In the genomic region with DNA sequence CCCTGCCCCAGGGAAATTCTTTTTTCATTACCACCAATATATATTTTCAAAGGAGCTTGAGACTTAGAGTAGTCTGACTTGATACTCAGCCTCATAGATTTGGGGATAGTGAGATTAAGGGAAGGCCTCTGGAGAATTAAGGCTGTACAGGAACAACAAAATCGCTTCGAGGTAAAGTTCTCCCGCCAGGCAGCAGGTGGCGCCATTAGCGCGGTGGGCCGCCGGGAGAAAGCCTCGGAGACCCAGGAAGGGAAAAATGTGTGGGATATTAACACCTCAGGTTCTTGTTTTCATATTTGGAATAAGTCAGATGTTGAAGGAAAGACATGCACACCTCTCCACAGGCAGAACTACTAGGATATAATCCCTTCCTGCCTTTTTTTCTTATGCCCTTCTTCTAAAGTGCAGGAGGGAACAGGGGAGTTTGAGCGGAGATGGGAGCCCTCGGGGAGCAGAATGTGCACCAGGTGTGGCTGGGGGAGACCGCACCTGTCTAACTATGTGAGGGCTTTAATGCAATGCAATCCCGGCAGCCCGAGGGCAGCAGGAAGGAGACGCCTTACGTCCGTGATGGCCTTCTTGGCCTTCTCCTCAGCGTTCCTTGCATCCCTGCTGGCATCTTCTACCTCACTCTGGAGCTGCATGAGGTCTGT, we compare ENCODE assay signal across 8 cellular contexts. TPM values are rescaled to one million over a fixed set of nuclear protein-coding genes. Genes with fewer than 3 reads are reported as not detected.
A peak's percentile ranks its signal among the peaks of the same experiment; 100 is the strongest.
DNase-seq lines count a peak whose midpoint lies in the region; ATAC-seq and TF ChIP-seq lines count a peak whose summit lies in the region.

No MANE protein-coding gene starts in this region.

- H2BK12ac ChIP-seq in neuronal stem cell (ENCODE audit: low read length) = no peak overlapping the region

- H3K9me3 ChIP-seq in OCI-LY1 (ENCODE audit: low read length) = no peaks in the 10 kb centered on the region
- no peaks in the 10 kb centered on the region for H3K9me3 ChIP-seq in colonic mucosa
- no peaks in the 10 kb centered on the region for H3K9me3 ChIP-seq in neuronal stem cell (replicated peaks in 1 of 2; ENCODE audit: control insufficient read depth in 2 of 2, insufficient read depth in 1 of 2, low read depth in 1 of 2, low read length in 2 of 2)

- no peak overlapping the region for H4K8ac ChIP-seq in neuronal stem cell (ENCODE audit: low read depth, low read length)

- no peaks in the 10 kb centered on the region for H3F3A ChIP-seq in OCI-LY1 (ENCODE audit: insufficient read depth, low read length)

- no peaks in the 10 kb centered on the region for H3K9me3 Mint-ChIP-seq in stimulated activated naive CD8-positive, alpha-beta T cell treated with anti-CD3 and anti-CD28 coated beads, Interleukin-15, amount 100 ng/mL, for 72 hours

- H3K27ac Mint-ChIP-seq in stimulated activated naive CD8-positive, alpha-beta T cell treated with anti-CD3 and anti-CD28 coated beads, Interleukin-15, amount 100 ng/mL, for 72 hours = no peak overlapping the region

- no peak overlapping the region for H3K23ac ChIP-seq in neuronal stem cell (ENCODE audit: low read depth, low read length, poor library complexity)

- H3K4me1 ChIP-seq in OCI-LY1 (ENCODE audit: insufficient read depth, low read length, severe bottlenecking) (no peaks in the 10 kb centered on the region), colonic mucosa (no peaks in the 10 kb centered on the region), neuronal stem cell (ENCODE audit: control insufficient read depth in 2 of 2, insufficient read depth in 1 of 2, low read depth in 1 of 2, low read length in 2 of 2) (no peaks in the 10 kb centered on the region)

- H2AK5ac ChIP-seq in neuronal stem cell (ENCODE audit: low read depth, low read length) = no peak overlapping the region

- WGBS in neuronal stem cell (ENCODE audit: extremely low coverage in 2 of 2, insufficient read length in 2 of 2, insufficient replicate concordance in 1 of 2), 2 donors = no CpG with 5 or more reads among the region's 18 CpGs

- H3K36me3 ChIP-seq in OCI-LY1 (ENCODE audit: insufficient read depth, low read length) (no peaks in the 10 kb centered on the region), colonic mucosa (no peaks in the 10 kb centered on the region), neuronal stem cell (replicated peaks in 1 of 2; ENCODE audit: control insufficient read depth in 2 of 2, insufficient read depth in 2 of 2, low read length in 2 of 2) (peaks cover 0 to 2% of the 10 kb centered on the region in 2 donors)

- H2BK120ac ChIP-seq in neuronal stem cell (ENCODE audit: low read depth, low read length) = no peak overlapping the region

- H3K79me1 ChIP-seq in neuronal stem cell (ENCODE audit: low read depth, low read length) = no peaks in the 10 kb centered on the region

- H3K27ac ChIP-seq in OCI-LY1 (ENCODE audit: low read depth, low read length, poor library complexity, severe bottlenecking) (no peak overlapping the region), colonic mucosa (no peak overlapping the region), neuronal stem cell (replicated peaks; ENCODE audit: low read length) (no peak overlapping the region)

- no peak overlapping the region for H2BK15ac ChIP-seq in neuronal stem cell (ENCODE audit: low read length)

- no peaks in the 10 kb centered on the region for H3K27me3 Mint-ChIP-seq in stimulated activated naive CD8-positive, alpha-beta T cell treated with anti-CD3 and anti-CD28 coated beads, Interleukin-15, amount 100 ng/mL, for 72 hours

- no peaks in the 10 kb centered on the region for H3K79me2 ChIP-seq in OCI-LY1 (ENCODE audit: insufficient read depth, low read length)

- H3K4me3 ChIP-seq in OCI-LY1 (ENCODE audit: low read depth, low read length, poor library complexity, severe bottlenecking) (no peak overlapping the region), colonic mucosa (no peak overlapping the region), neuronal stem cell (ENCODE audit: low read length in 2 of 2) (peak overlapping the region in 1 of 2 donors; percentile 5)

- H3K4me1 Mint-ChIP-seq in stimulated activated naive CD8-positive, alpha-beta T cell treated with anti-CD3 and anti-CD28 coated beads, Interleukin-15, amount 100 ng/mL, for 72 hours = no peaks in the 10 kb centered on the region

- H3K9ac ChIP-seq in OCI-LY1 (ENCODE audit: low read length) = no peak overlapping the region
- H3K9ac ChIP-seq in colonic mucosa (ENCODE audit: low read depth in 2 of 2, low read length in 2 of 2) = no peak overlapping the region
- H3K9ac ChIP-seq in neuronal stem cell (ENCODE audit: low read depth, low read length, poor library complexity) = no peak overlapping the region

- no peak overlapping the region for H2BK5ac ChIP-seq in neuronal stem cell (ENCODE audit: low read length)

- no peak for ATAC-seq in stimulated activated naive CD8-positive, alpha-beta T cell treated with anti-CD3 and anti-CD28 coated beads, Interleukin-15, Interleukin-2, amounts not matched to agents 100 U/mL and 50 U/mL, for 24 hours
- no peak for ATAC-seq in stimulated activated naive CD8-positive, alpha-beta T cell treated with anti-CD3 and anti-CD28 coated beads, Interleukin-15, amount 100 ng/mL, for 72 hours
- ATAC-seq in HG02610 (IDR thresholded peaks at IDR 0.05; ENCODE audit: unreplicated experiment) = no peak

- H4K20me1 ChIP-seq in OCI-LY1 (ENCODE audit: insufficient read depth, low read length) = no peaks in the 10 kb centered on the region

- no peak overlapping the region for H3K14ac ChIP-seq in neuronal stem cell (ENCODE audit: low read length)

- no peak overlapping the region for H2AFZ ChIP-seq in OCI-LY1 (ENCODE audit: low read length)
- peak overlapping the region; percentile 68 for H2AFZ ChIP-seq in neuronal stem cell (ENCODE audit: low read length)

- no peaks in the 10 kb centered on the region for H3K9me2 ChIP-seq in OCI-LY1 (ENCODE audit: low read depth, low read length)

- no peak overlapping the region for H4K91ac ChIP-seq in neuronal stem cell (ENCODE audit: low read depth, low read length, poor library complexity)

- peak overlapping the region; percentile 80 for H3K18ac ChIP-seq in neuronal stem cell (ENCODE audit: low read length)

- DNase-seq in stimulated activated naive CD8-positive, alpha-beta T cell treated with anti-CD3 and anti-CD28 coated beads, Interleukin-15, Interleukin-2, amounts not matched to agents 100 U/mL and 50 U/mL, for 24 hours = peak; percentile 53
- DNase-seq in stimulated activated naive CD8-positive, alpha-beta T cell treated with anti-CD3 and anti-CD28 coated beads, Interleukin-15, amount 100 ng/mL, for 72 hours = no peak
- peak; percentile 43 for DNase-seq in colonic mucosa
- DNase-seq in neuronal stem cell (ENCODE audit: low spot score) = no peak
- DNase-seq in cerebellum (ENCODE audit: low spot score) = no peak
- DNase-seq in NOMO-1 treated with DMSO at 0.1 percent for 48 hours (lab: John Stamatoyannopoulos, UW; ENCODE audit: unreplicated experiment) = no peak

- H3K4ac ChIP-seq in neuronal stem cell (ENCODE audit: low read length) = no peak overlapping the region

- TF ChIP-seq CTCF in OCI-LY1 (IDR thresholded peaks at IDR 0.05; ENCODE audit: low read length) (peak; percentile 81), colonic mucosa (IDR thresholded peaks at IDR 0.05) (peak; percentile 75)

- H3K4me3 Mint-ChIP-seq in stimulated activated naive CD8-positive, alpha-beta T cell treated with anti-CD3 and anti-CD28 coated beads, Interleukin-15, amount 100 ng/mL, for 72 hours = no peak overlapping the region

- H3K27me3 ChIP-seq in OCI-LY1 (ENCODE audit: insufficient read depth, low read length) (no peaks in the 10 kb centered on the region), colonic mucosa (no peaks in the 10 kb centered on the region), neuronal stem cell (ENCODE audit: control insufficient read depth in 3 of 3, insufficient read depth in 3 of 3, low read depth in 1 of 3, low read length in 3 of 3) (no peaks in the 10 kb centered on the region)

- H3K4me2 ChIP-seq in OCI-LY1 (ENCODE audit: low read length) (no peak overlapping the region), neuronal stem cell (ENCODE audit: insufficient read depth, low read length, poor library complexity, severe bottlenecking) (no peak overlapping the region)

- intact Hi-C loops in colonic mucosa (cut with DNase I) = no loop called here

RNA-seq across cellular contexts. Expression of a gene that starts 25.9 kb away (rescaled TPM):
- total RNA-seq in colonic mucosa = 1 to 10 TPM; 1.3 to 1.7 TPM
- polyA plus RNA-seq in neuronal stem cell (2013, experiment 1 of 2) = 0.66 TPM
- 0.54 TPM for polyA plus RNA-seq in neuronal stem cell (2013, experiment 2 of 2)
- total RNA-seq in cerebellum = 1.4 TPM

Comparison
In these comparisons a context has a peak if more than half of its experiments do, and no peak if none do; other contexts are left out.
1. DNase-seq: peak in stimulated activated naive CD8-positive, alpha-beta T cell treated with anti-CD3 and anti-CD28 coated beads, Interleukin-15, Interleukin-2, amounts not matched to agents 100 U/mL and 50 U/mL, for 24 hours (single experiment) and colonic mucosa (single experiment); none in stimulated activated naive CD8-positive, alpha-beta T cell treated with anti-CD3 and anti-CD28 coated beads, Interleukin-15, amount 100 ng/mL, for 72 hours (0 of 2), neuronal stem cell (single experiment), cerebellum (single experiment) and NOMO-1 treated with DMSO at 0.1 percent for 48 hours (single experiment).